ENCODE assay signal across 8 cellular contexts in genomic region chr10:125896088-125896934, GRCh38. TPM values are rescaled to one million over a fixed set of nuclear protein-coding genes. Genes with fewer than 3 reads are reported as not detected.
DNase-seq lines count a peak whose midpoint lies in the region; ATAC-seq and TF ChIP-seq lines count a peak whose summit lies in the region.
"Not testable (repeated sequence)": the region's sequence is repeated elsewhere in the genome, so short reads cannot be mapped to it uniquely, and the experiment has no call there.

TSS of gene FANK1 (plus strand) at chr10:125896564. CDS start at chr10:125896643, 79 bp downstream.

- peak; percentile 90 for DNase-seq in Daoy (ENCODE audit: low read depth)
- peak; percentile 90 for DNase-seq in GM23338 (ENCODE audit: low spot score)
- peak; percentile 35 for DNase-seq in KG1 (lab: John Stamatoyannopoulos, UW)
- DNase-seq in SK-MEL-5 (ENCODE audit: low read depth, low spot score), result peak; percentile 82
- peak; percentile 63 for DNase-seq in activated gamma-delta T cell treated with anti-CD3 and anti-CD28 coated beads, Interleukin-2, amount 50 U/mL, for 16 hours (ENCODE audit: low read depth)
- DNase-seq in foreskin keratinocyte, result peak; percentile 46 to 79

- not testable (repeated sequence) for TF ChIP-seq CTCF in GM23338 (conservative IDR thresholded peaks at IDR 0.05; ENCODE audit: low read depth in 2 of 2); foreskin keratinocyte (conservative IDR thresholded peaks at IDR 0.05); nephron (IDR thresholded peaks at IDR 0.05; ENCODE audit: unreplicated experiment in 3 of 3)

- H3K4me1 ChIP-seq in GM23338 (ENCODE audit: insufficient read depth), result peaks cover 33% of the 10 kb centered on the region
- H3K4me1 ChIP-seq in foreskin keratinocyte, result peaks cover 30% of the 10 kb centered on the region

- H3K4me3 Mint-ChIP-seq in GM23338, result peak within 1 kb of the TSS; percentile 88
- H3K4me3 Mint-ChIP-seq in nephron, result peak within 1 kb of the TSS; percentile 95 to 96 (median 96)
- H3K4me3 Mint-ChIP-seq in stimulated activated memory B cell treated with anti-CD40 and anti-IgM and Interleukin-4, amounts not matched to agents 10 μg/mL and 1 μg/mL and 100 μg/mL, for 72 hours, result peak within 1 kb of the TSS; percentile 91

- peaks cover 11% of the 10 kb centered on the region for H3K9me3 Mint-ChIP-seq in GM23338
- not testable (repeated sequence) for H3K9me3 Mint-ChIP-seq in nephron; stimulated activated memory B cell treated with anti-CD40 and anti-IgM and Interleukin-4, amounts not matched to agents 10 μg/mL and 1 μg/mL and 100 μg/mL, for 72 hours

- H3K4me1 Mint-ChIP-seq in GM23338 (peaks cover 27% of the 10 kb centered on the region), nephron (peaks cover 19% of the 10 kb centered on the region)
- H3K4me1 Mint-ChIP-seq in stimulated activated memory B cell treated with anti-CD40 and anti-IgM and Interleukin-4, amounts not matched to agents 10 μg/mL and 1 μg/mL and 100 μg/mL, for 72 hours, result peaks cover 31% of the 10 kb centered on the region

- not testable (repeated sequence) for H3F3A ChIP-seq in GM23338 (replicated peaks; ENCODE audit: low read depth)

- peak within 1 kb of the TSS; percentile 80 for H3K4me2 ChIP-seq in GM23338

- in situ Hi-C loops in SK-MEL-5 (cut with HindIII; ENCODE audit: low pct_unique_long_range_greater_than_20kb, low sequenced_read_pairs), result not testable (repeated sequence)

- not testable (repeated sequence) for H3K36me3 ChIP-seq in GM23338 (ENCODE audit: insufficient read depth)

- peaks cover 35% of the 10 kb centered on the region for H3K27me3 ChIP-seq in GM23338 (ENCODE audit: insufficient read depth)
- H3K27me3 ChIP-seq in foreskin keratinocyte, result not testable (repeated sequence)

- not testable (repeated sequence) for H3K36me3 Mint-ChIP-seq in GM23338 (ENCODE audit: low read depth); nephron (ENCODE audit: low read depth); stimulated activated memory B cell treated with anti-CD40 and anti-IgM and Interleukin-4, amounts not matched to agents 10 μg/mL and 1 μg/mL and 100 μg/mL, for 72 hours

- H3K27ac Mint-ChIP-seq in GM23338, result peak within 1 kb of the TSS; percentile 57
- H3K27ac Mint-ChIP-seq in nephron, result peak within 1 kb of the TSS; percentile 57 to 95 (median 87)
- H3K27ac Mint-ChIP-seq in stimulated activated memory B cell treated with anti-CD40 and anti-IgM and Interleukin-4, amounts not matched to agents 10 μg/mL and 1 μg/mL and 100 μg/mL, for 72 hours, result peak within 1 kb of the TSS; percentile 84

- H4K20me1 ChIP-seq in GM23338 (replicated peaks; ENCODE audit: insufficient read depth), result not testable (repeated sequence)

- peak within 1 kb of the TSS; percentile 78 for H2AFZ ChIP-seq in GM23338

- not testable (repeated sequence) for H3K79me2 ChIP-seq in GM23338 (replicated peaks; ENCODE audit: insufficient read depth)

- peak within 1 kb of the TSS; percentile 88 for H3K4me3 ChIP-seq in GM23338

- ATAC-seq in GM23338 (peak; percentile 76), foreskin keratinocyte (peak; percentile 73)
- peak; percentile 84 for ATAC-seq in stimulated activated memory B cell treated with anti-CD40 and anti-IgM and Interleukin-4, amounts not matched to agents 10 μg/mL and 1 μg/mL and 100 μg/mL, for 72 hours

- peaks cover 15% of the 10 kb centered on the region for H3K27me3 Mint-ChIP-seq in GM23338 (ENCODE audit: insufficient read depth, low read depth, poor library complexity)
- H3K27me3 Mint-ChIP-seq in nephron (ENCODE audit: low read depth); stimulated activated memory B cell treated with anti-CD40 and anti-IgM and Interleukin-4, amounts not matched to agents 10 μg/mL and 1 μg/mL and 100 μg/mL, for 72 hours: not testable (repeated sequence)

- H3K27ac ChIP-seq in GM23338 (ENCODE audit: low read depth), result not testable (repeated sequence)
- peak within 1 kb of the TSS; percentile 71 for H3K27ac ChIP-seq in foreskin keratinocyte

- not testable (repeated sequence) for H3K9me2 ChIP-seq in GM23338 (ENCODE audit: insufficient read depth)

TF ChIP-seq in GM23338, 12 proteins besides CTCF, POLR2A, EP300 and RAD21:
- TF ChIP-seq POLR2AphosphoS5 (IDR thresholded peaks at IDR 0.05; ENCODE audit: low read depth), result 0 out of 2 replicates have a peak, but pooled peaks have one; percentile 35

RNA-seq across cellular contexts. Expression of gene FANK1, which starts in this region (rescaled TPM):
- total RNA-seq in Daoy (2014; rRNA removed; shearing (Covaris generic)), result 2.0 and 3.1 TPM in 2 replicates
- 0.69 TPM in 1 of 2 replicates, not detected in the other for total RNA-seq in GM23338 (2014; rRNA removed; shearing (Covaris generic))
- polyA plus RNA-seq in GM23338 (2016; fragmentation: Nextera tagmentation; extraction: Ambion mirVana) (0.37 and 0.56 TPM in 2 replicates), foreskin keratinocyte (3.3 and 5.8 TPM in 2 replicates)
- 1.6 TPM in 1 of 2 replicates, not detected in the other for total RNA-seq in SK-MEL-5 (2014; rRNA removed; shearing (Covaris generic))
- polyA plus RNA-seq in SK-MEL-5 (2015; cell fraction: cytosol; rRNA removed), result 0.38 and 2.2 TPM in 2 replicates
- polyA plus RNA-seq in SK-MEL-5 (2015; cell fraction: nucleus; rRNA removed), result 0.85 TPM in 1 of 2 replicates, not detected in the other
- 4.1 and 5.8 TPM in 2 replicates for total RNA-seq in foreskin keratinocyte

Comparison
In these comparisons a context has a peak if more than half of its experiments do, and no peak if none do; other contexts are left out.
1. Peak in DNase-seq, ATAC-seq, H3K4me3 ChIP-seq and H3K4me2 ChIP-seq in GM23338; RNA of the gene not detected or under 1 TPM.
2. DNase-seq: peak in every context shown above with its lines; median percentile 90 in Daoy; 90 in GM23338; 82 in SK-MEL-5; 63 in activated gamma-delta T cell treated with anti-CD3 and anti-CD28 coated beads, Interleukin-2, amount 50 U/mL, for 16 hours; 62 in foreskin keratinocyte; 35 in KG1.